ENCODE assay signal across 8 cellular contexts in the genomic region with DNA sequence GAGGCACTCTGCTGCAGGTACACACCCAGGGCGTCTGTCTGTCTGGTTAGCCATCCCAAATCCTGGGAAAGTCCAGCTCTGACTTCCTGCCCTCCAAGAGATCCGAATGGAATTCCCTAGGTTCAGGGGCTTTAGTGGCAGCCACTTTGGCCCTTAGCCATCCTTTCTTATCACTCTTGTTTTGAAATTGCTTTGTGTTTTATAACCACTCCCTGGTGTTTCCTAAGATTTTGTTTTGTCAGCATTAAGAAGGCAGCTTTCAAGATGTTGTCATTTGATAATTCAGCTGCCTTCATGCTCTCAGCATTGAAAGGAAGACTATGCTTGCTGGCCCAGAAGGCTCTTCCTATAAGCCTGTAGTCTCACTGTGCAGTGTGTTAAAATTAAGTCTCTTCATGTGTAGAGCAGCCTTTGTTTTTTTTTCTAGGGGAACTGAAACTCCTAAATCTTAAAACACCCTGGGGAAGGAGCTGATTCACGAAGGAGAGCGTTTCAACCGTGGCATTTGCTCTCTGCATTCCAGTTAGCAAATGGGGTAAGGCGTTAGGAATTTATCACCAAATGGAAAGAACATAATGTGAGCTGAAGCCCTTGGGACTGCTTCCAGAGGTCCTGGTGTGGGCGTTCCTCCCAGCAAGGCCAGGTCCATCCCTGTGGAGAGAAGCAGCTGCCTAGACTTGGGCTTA. TPM values are rescaled to one million over a fixed set of nuclear protein-coding genes. Genes with fewer than 3 reads are reported as not detected.
DNase-seq lines count a peak whose midpoint lies in the region; ATAC-seq and TF ChIP-seq lines count a peak whose summit lies in the region.

No MANE protein-coding gene starts in this region.

- peaks cover 25 to 35% of the 10 kb centered on the region in 2 donors for H3K4me1 ChIP-seq in thyroid gland

- H3K27ac Mint-ChIP-seq in activated T-cell treated with anti-CD3 and anti-CD28 coated beads, Interleukin-2, amount 50 U/mL, for 72 hours, result peak overlapping the region; percentile 17
- no peak overlapping the region for H3K27ac Mint-ChIP-seq in effector memory CD8-positive, alpha-beta T cell

- DNase-seq in activated T-cell treated with anti-CD3 and anti-CD28 coated beads, Interleukin-2, amount 50 U/mL, for 72 hours, result no peak
- DNase-seq in activated T-cell treated with anti-CD3 and anti-CD28 coated beads, Interleukin-2, amount 50 U/mL, for 48 hours, result no peak
- DNase-seq in astrocyte of the hippocampus (ENCODE audit: low read depth, low spot score), result peak; percentile 89
- peak; percentile 91 for DNase-seq in kidney tubule cell (ENCODE audit: low spot score)
- peak; percentile 70 to 75 for DNase-seq in thyroid gland
- DNase-seq in effector memory CD8-positive, alpha-beta T cell, result no peak
- no peak for DNase-seq in COLO829 (ENCODE audit: low spot score)
- no peak for DNase-seq in NCI-H146 (lab: John Stamatoyannopoulos, UW)

- no peaks in the 10 kb centered on the region for H3K27me3 Mint-ChIP-seq in activated T-cell treated with anti-CD3 and anti-CD28 coated beads, Interleukin-2, amount 50 U/mL, for 72 hours (ENCODE audit: low read depth)
- H3K27me3 Mint-ChIP-seq in effector memory CD8-positive, alpha-beta T cell, result no peaks in the 10 kb centered on the region

- intact Hi-C loops in thyroid gland (cut with DNase I), result no loop called here

- WGBS in thyroid gland, 2 donors, result 22 to 26% methylated on average over 7 of the region's 7 CpGs

- H3K4me1 Mint-ChIP-seq in activated T-cell treated with anti-CD3 and anti-CD28 coated beads, Interleukin-2, amount 50 U/mL, for 72 hours (ENCODE audit: low read depth), result peaks cover 8% of the 10 kb centered on the region
- H3K4me1 Mint-ChIP-seq in effector memory CD8-positive, alpha-beta T cell (ENCODE audit: low read depth in 2 of 2), result peaks cover 2% of the 10 kb centered on the region in 2 donors

- H3K9me3 ChIP-seq in thyroid gland, result no peaks in the 10 kb centered on the region

- TF ChIP-seq POLR2A in thyroid gland (IDR thresholded peaks at IDR 0.05), result peak in 1 of 2 donors; percentile 8

- no peak for ATAC-seq in activated T-cell treated with anti-CD3 and anti-CD28 coated beads, Interleukin-2, amount 50 U/mL, for 72 hours (replicated peaks in 1 of 2)
- no peak for ATAC-seq in effector memory CD8-positive, alpha-beta T cell (replicated peaks)

- H3K4me3 ChIP-seq in thyroid gland (replicated peaks in 1 of 3), result no peak overlapping the region

- H3K4me3 Mint-ChIP-seq in activated T-cell treated with anti-CD3 and anti-CD28 coated beads, Interleukin-2, amount 50 U/mL, for 72 hours, result no peak overlapping the region
- H3K4me3 Mint-ChIP-seq in effector memory CD8-positive, alpha-beta T cell, result no peak overlapping the region

- no peak for TF ChIP-seq CTCF in thyroid gland (IDR thresholded peaks at IDR 0.05)

- H3K27me3 ChIP-seq in thyroid gland, result no peaks in the 10 kb centered on the region

- peaks cover 5 to 35% of the 10 kb centered on the region in 2 donors for H3K36me3 Mint-ChIP-seq in activated T-cell treated with anti-CD3 and anti-CD28 coated beads, Interleukin-2, amount 50 U/mL, for 72 hours (ENCODE audit: insufficient read depth in 2 of 2)
- peaks cover 32% of the 10 kb centered on the region for H3K36me3 Mint-ChIP-seq in effector memory CD8-positive, alpha-beta T cell (ENCODE audit: insufficient read depth)

- H3K9me3 Mint-ChIP-seq in activated T-cell treated with anti-CD3 and anti-CD28 coated beads, Interleukin-2, amount 50 U/mL, for 72 hours, result no peaks in the 10 kb centered on the region
- no peaks in the 10 kb centered on the region for H3K9me3 Mint-ChIP-seq in effector memory CD8-positive, alpha-beta T cell

- peak overlapping the region; percentile 79 to 89 (median 79) for H3K27ac ChIP-seq in thyroid gland

- peaks cover 0 to under 1% of the 10 kb centered on the region in 2 donors for H3K36me3 ChIP-seq in thyroid gland

RNA-seq across cellular contexts. Expression of a gene that starts 14.2 kb away (rescaled TPM):
- total RNA-seq in activated T-cell treated with anti-CD3 and anti-CD28 coated beads, Interleukin-2, amount 50 U/mL, for 72 hours, result under 1 TPM in 1 of 2 donors, not detected in 1; 0.25 TPM
- 10 to 100 TPM; 28.2 to 78.4 (median 32.5) TPM for total RNA-seq in thyroid gland

RNA-seq across cellular contexts. Expression of a gene that starts 35.9 kb away (rescaled TPM):
- total RNA-seq in activated T-cell treated with anti-CD3 and anti-CD28 coated beads, Interleukin-2, amount 50 U/mL, for 72 hours, result 10 to 100 TPM; 42.9 to 46.9 TPM
- total RNA-seq in thyroid gland, result 10 to 100 TPM; 33.1 to 57.5 (median 56.3) TPM

RNA-seq across cellular contexts. Expression of a gene that starts 35.9 kb away (rescaled TPM):
- 10 to 100 TPM; 33.0 to 37.6 TPM for total RNA-seq in activated T-cell treated with anti-CD3 and anti-CD28 coated beads, Interleukin-2, amount 50 U/mL, for 72 hours
- 10 to 100 TPM; 46.0 to 94.3 (median 76.0) TPM for total RNA-seq in thyroid gland

Comparison
In these comparisons a context has a peak if more than half of its experiments do, and no peak if none do; other contexts are left out.
1. DNase-seq: peak in astrocyte of the hippocampus (single experiment), kidney tubule cell (single experiment) and thyroid gland (2 of 2); none in activated T-cell treated with anti-CD3 and anti-CD28 coated beads, Interleukin-2, amount 50 U/mL, for 72 hours (0 of 2), activated T-cell treated with anti-CD3 and anti-CD28 coated beads, Interleukin-2, amount 50 U/mL, for 48 hours (0 of 2), effector memory CD8-positive, alpha-beta T cell (0 of 3), COLO829 (single experiment) and NCI-H146 (single experiment).
2. RNA of a gene that starts 14.2 kb away (total RNA-seq): 28.2 to 78.4 TPM in thyroid gland; 0.25 TPM in activated T-cell treated with anti-CD3 and anti-CD28 coated beads, Interleukin-2, amount 50 U/mL, for 72 hours; every median in the first group is over 10 times any median in the second.